In genomic region chr5:100901851-100902341, GRCh38 we compare ENCODE assay signal across 9 cellular contexts. TPM values are rescaled to one million over a fixed set of nuclear protein-coding genes. Genes with fewer than 3 reads are reported as not detected.
A peak's percentile ranks its signal among the peaks of the same experiment; 100 is the strongest.
DNase-seq lines count a peak whose midpoint lies in the region; FAIRE-seq and TF ChIP-seq lines count a peak whose summit lies in the region.
"Had no signal": no experiment of that assay in that cellular context is flagged by ENCODE, and none has a peak within 500 bp of the region (broad histone marks: within the 10 kb centered on the region; RNA-seq: fewer than 3 reads in every experiment).

No MANE protein-coding gene starts in this region.

- H3K27me3 Mint-ChIP-seq in astrocyte (ENCODE audit: low read depth, unreplicated experiment) (peaks cover 46% of the 10 kb centered on the region), immature natural killer cell (ENCODE audit: low read depth in 3 of 3) (peaks cover 11 to 21% (median 16%) of the 10 kb centered on the region in 3 donors)

- in situ Hi-C loops in ACHN (cut with HindIII; ENCODE audit: low pct_ligation_motif_present, low pct_unique_long_range_greater_than_20kb, low sequenced_read_pairs) = no loop called here

- no peaks in the 10 kb centered on the region for H3K36me3 ChIP-seq in astrocyte (ENCODE audit: insufficient read depth, low read length)

- peaks cover 12% of the 10 kb centered on the region for H3K4me1 ChIP-seq in astrocyte (ENCODE audit: insufficient read depth, low read length)

- H3K4me2 ChIP-seq in astrocyte (ENCODE audit: low read length) = peak overlapping the region; percentile 100

- DNase-seq in ACHN = peak; percentile 30
- DNase-seq in H4 (ENCODE audit: low spot score) = peak; percentile 30
- DNase-seq in SKM-1 (lab: John Stamatoyannopoulos, UW; ENCODE audit: unreplicated experiment) = peak; percentile 82
- no peak for DNase-seq in astrocyte (ENCODE audit: low read depth)
- peak; percentile 78 to 79 (median 78) for DNase-seq in immature natural killer cell
- no peak for DNase-seq in NCI-H226
- no peak for DNase-seq in NCI-H2029 treated with DMSO at 0.1 percent for 48 hours (lab: John Stamatoyannopoulos, UW)

- FAIRE-seq in astrocyte (lab: Jason Lieb, UNC) = no peak
- FAIRE-seq: frontal cortex had no signal

- H3K4me3 ChIP-seq in astrocyte (ENCODE audit: insufficient read depth, low read depth, low read length) = peak overlapping the region; percentile 85
- peak overlapping the region; percentile 50 to 64 (median 61) for H3K4me3 ChIP-seq in skin epidermis

- H3K27ac ChIP-seq in astrocyte (ENCODE audit: low read depth, low read length) = no peak overlapping the region
- H3K27ac ChIP-seq in skin epidermis = peak overlapping the region in 19 of 21 experiments; percentile 2 to 98 (median 86)

- H3K27ac Mint-ChIP-seq in astrocyte (ENCODE audit: unreplicated experiment) (no peak overlapping the region), immature natural killer cell (peak overlapping the region; percentile 93 to 99 (median 99))

- H3K36me3 Mint-ChIP-seq in astrocyte (ENCODE audit: low read depth, unreplicated experiment) = no peaks in the 10 kb centered on the region
- H3K36me3 Mint-ChIP-seq in immature natural killer cell = peaks cover 0 to 3% (median under 1%) of the 10 kb centered on the region in 3 donors

- peak overlapping the region; percentile 68 for H3K9ac ChIP-seq in astrocyte (ENCODE audit: low read length)

- H3K9me3 Mint-ChIP-seq in astrocyte (ENCODE audit: unreplicated experiment) = no peaks in the 10 kb centered on the region
- no peaks in the 10 kb centered on the region for H3K9me3 Mint-ChIP-seq in immature natural killer cell

- no peaks in the 10 kb centered on the region for H3K9me3 ChIP-seq in astrocyte (ENCODE audit: insufficient read depth, low read depth, low read length)

- peak overlapping the region; percentile 92 for H2AFZ ChIP-seq in astrocyte (ENCODE audit: low read depth, low read length)

- H3K4me1 Mint-ChIP-seq in astrocyte (ENCODE audit: low read depth, unreplicated experiment) (peaks cover 10% of the 10 kb centered on the region), immature natural killer cell (peaks cover 65 to 66% of the 10 kb centered on the region in 2 donors)

- TF ChIP-seq CTCF in astrocyte (IDR thresholded peaks at IDR 0.05; ENCODE audit: insufficient read depth, low read depth, low read length) = no peak

- no peaks in the 10 kb centered on the region for H4K20me1 ChIP-seq in astrocyte (ENCODE audit: insufficient read depth, low read length)

- H3K4me3 Mint-ChIP-seq in astrocyte (ENCODE audit: unreplicated experiment) = peak overlapping the region; percentile 85
- H3K4me3 Mint-ChIP-seq in immature natural killer cell = peak overlapping the region; percentile 91 to 97 (median 93)

- H3K79me2 ChIP-seq in astrocyte (ENCODE audit: insufficient read depth, low read length) = no peaks in the 10 kb centered on the region

- peaks cover 3% of the 10 kb centered on the region for H3K27me3 ChIP-seq in astrocyte (ENCODE audit: insufficient read depth, low read length)

RNA-seq across cellular contexts. Expression of gene ST8SIA4, which starts 1.2 kb away (rescaled TPM):
- 28.9 and 29.0 TPM in 2 replicates for total RNA-seq in H4 (2014; rRNA removed; shearing (Covaris generic))
- 0.59 and 0.82 TPM in 2 replicates for total RNA-seq in astrocyte
- 10 to 100 TPM; 15.7 to 19.9 (median 19.2) TPM for polyA plus RNA-seq in immature natural killer cell

Comparison
In these comparisons a context has a peak if more than half of its experiments do, and no peak if none do; other contexts are left out.
1. DNase-seq: peak in ACHN (single experiment), H4 (single experiment), SKM-1 (single experiment) and immature natural killer cell (3 of 3); none in astrocyte (single experiment), NCI-H226 (single experiment) and NCI-H2029 treated with DMSO at 0.1 percent for 48 hours (single experiment).
2. RNA of gene ST8SIA4, which starts 1.2 kb away (total RNA-seq): 28.9 to 29.0 TPM in H4; 0.59 to 0.82 TPM in astrocyte; every median in the first group is over 10 times any median in the second.